ENCODE assay signal across 7 cellular contexts in genomic region chr20:47912165-47912564, GRCh38.
A peak's percentile ranks its signal among the peaks of the same experiment; 100 is the strongest.
DNase-seq lines count a peak whose midpoint lies in the region; ATAC-seq, FAIRE-seq and TF ChIP-seq lines count a peak whose summit lies in the region.
"Not testable (repeated sequence)": the region's sequence is repeated elsewhere in the genome, so short reads cannot be mapped to it uniquely, and the experiment has no call there.

No MANE protein-coding gene starts in this region.

- not testable (repeated sequence) for DNase-seq in Caco-2; RWPE1 (ENCODE audit: low spot score); astrocyte (ENCODE audit: low read depth); mesenchymal stem cell
- peak; percentile 68 for DNase-seq in HT-29 (ENCODE audit: low spot score)
- DNase-seq in foreskin keratinocyte, result peak in 1 of 2 donors; percentile 54
- peak; percentile 19 for DNase-seq in prostate gland (ENCODE audit: low spot score)

- not testable (repeated sequence) for H3K27me3 ChIP-seq in Caco-2 (replicated peaks; ENCODE audit: control insufficient read depth, insufficient read depth, low read length); astrocyte (ENCODE audit: insufficient read depth, low read length); foreskin keratinocyte; prostate gland (replicated peaks; ENCODE audit: insufficient read depth)
- H3K27me3 ChIP-seq in mesenchymal stem cell (ENCODE audit: control insufficient read depth in 1 of 2, insufficient read depth in 1 of 2, low read length in 2 of 2), result peaks cover 25 to 60% of the 10 kb centered on the region in 2 experiments

- CTCF ChIA-PET in Caco-2 (lab: Charles Lee), result interaction anchor here (0.6 kb wide), 1 partner anchor 383 kb away, joined by 3 read pairs; no protein-coding TSS in a partner anchor
- CTCF ChIA-PET in RWPE1 (lab: Yijun Ruan, JAX), result interaction anchor here (0.8 kb wide), 1 partner anchor 72 kb away, joined by 7 read pairs; no protein-coding TSS in a partner anchor

- WGBS in mesenchymal stem cell, result 93% methylated on average over 5 of the region's 8 CpGs
- 47% methylated on average over 8 of the region's 8 CpGs for WGBS in prostate gland

- TF ChIP-seq POLR2A in prostate gland (IDR thresholded peaks at IDR 0.05), result not testable (repeated sequence)

- not testable (repeated sequence) for H3K14ac ChIP-seq in mesenchymal stem cell (ENCODE audit: low read length in 2 of 2)

- not testable (repeated sequence) for H2BK12ac ChIP-seq in mesenchymal stem cell (ENCODE audit: low read length in 2 of 2)

- H3K36me3 ChIP-seq in Caco-2 (ENCODE audit: control insufficient read depth, insufficient read depth, low read length); astrocyte (ENCODE audit: insufficient read depth, low read length); mesenchymal stem cell (ENCODE audit: control insufficient read depth in 1 of 2, insufficient read depth in 2 of 2, low read depth in 1 of 2, low read length in 2 of 2); prostate gland: not testable (repeated sequence)

- H4K20me1 ChIP-seq in astrocyte (ENCODE audit: insufficient read depth, low read length), result not testable (repeated sequence)

- not testable (repeated sequence) for H3K9ac ChIP-seq in astrocyte (ENCODE audit: low read length); mesenchymal stem cell (ENCODE audit: low read length)

- H3K4me3 Mint-ChIP-seq in Caco-2 (ENCODE audit: unreplicated experiment); astrocyte (ENCODE audit: unreplicated experiment): not testable (repeated sequence)

- intact Hi-C loops in Caco-2 (cut with micrococcal nuclease; ENCODE audit: unreplicated experiment); prostate gland (cut with DNase I): not testable (repeated sequence)

- not testable (repeated sequence) for H2AFZ ChIP-seq in astrocyte (ENCODE audit: low read depth, low read length); mesenchymal stem cell (ENCODE audit: low read depth, low read length)

- H2BK120ac ChIP-seq in mesenchymal stem cell (ENCODE audit: low read depth, low read length), result not testable (repeated sequence)

- peak overlapping the region; percentile 95 for H3K27ac ChIP-seq in RWPE1
- H3K27ac ChIP-seq in astrocyte (ENCODE audit: low read depth, low read length); mesenchymal stem cell (ENCODE audit: low read length, poor library complexity, severe bottlenecking); prostate gland: not testable (repeated sequence)
- peak overlapping the region; percentile 64 for H3K27ac ChIP-seq in foreskin keratinocyte

- not testable (repeated sequence) for H4K91ac ChIP-seq in mesenchymal stem cell (ENCODE audit: low read length)

- not testable (repeated sequence) for H2AK5ac ChIP-seq in mesenchymal stem cell (ENCODE audit: low read length, severe bottlenecking)

- not testable (repeated sequence) for BruUV-seq in Caco-2 (replicated peaks; lab: Mats Ljungman, UMichigan)

- not testable (repeated sequence) for H3K4ac ChIP-seq in mesenchymal stem cell (ENCODE audit: low read depth in 1 of 2, low read length in 2 of 2)

- peaks cover 28% of the 10 kb centered on the region for H3K4me1 Mint-ChIP-seq in Caco-2 (ENCODE audit: low read depth, unreplicated experiment)
- peaks cover 12% of the 10 kb centered on the region for H3K4me1 Mint-ChIP-seq in astrocyte (ENCODE audit: low read depth, unreplicated experiment)

- not testable (repeated sequence) for H3K27me3 Mint-ChIP-seq in Caco-2 (ENCODE audit: insufficient read depth, unreplicated experiment)
- H3K27me3 Mint-ChIP-seq in astrocyte (ENCODE audit: low read depth, unreplicated experiment), result peaks cover 20% of the 10 kb centered on the region

- H4K8ac ChIP-seq in mesenchymal stem cell (ENCODE audit: low read length), result not testable (repeated sequence)

- H3K9me3 ChIP-seq in Caco-2, result peaks cover 14% of the 10 kb centered on the region
- H3K9me3 ChIP-seq in astrocyte (ENCODE audit: insufficient read depth, low read depth, low read length); mesenchymal stem cell (ENCODE audit: control insufficient read depth, low read length); prostate gland: not testable (repeated sequence)

- H3K27ac Mint-ChIP-seq in Caco-2 (ENCODE audit: unreplicated experiment) (peak overlapping the region; percentile 52), astrocyte (ENCODE audit: unreplicated experiment) (peak overlapping the region; percentile 31)

- H3K23ac ChIP-seq in mesenchymal stem cell (ENCODE audit: low read length in 2 of 2), result not testable (repeated sequence)

- not testable (repeated sequence) for FAIRE-seq in astrocyte (lab: Jason Lieb, UNC)

- not testable (repeated sequence) for H3K79me1 ChIP-seq in mesenchymal stem cell (replicated peaks; ENCODE audit: low read length, poor library complexity, severe bottlenecking)

- not testable (repeated sequence) for H3K36me3 Mint-ChIP-seq in Caco-2 (ENCODE audit: insufficient read depth, unreplicated experiment); astrocyte (ENCODE audit: low read depth, unreplicated experiment)

- H3K4me2 ChIP-seq in astrocyte (ENCODE audit: low read length); mesenchymal stem cell (ENCODE audit: low read length, poor library complexity, severe bottlenecking): not testable (repeated sequence)

- H3K79me2 ChIP-seq in astrocyte (ENCODE audit: insufficient read depth, low read length), result not testable (repeated sequence)

- H2BK15ac ChIP-seq in mesenchymal stem cell (ENCODE audit: low read depth, poor library complexity, severe bottlenecking), result peak overlapping the region; percentile 48

- not testable (repeated sequence) for TF ChIP-seq CTCF in Caco-2 (IDR thresholded peaks at IDR 0.05; ENCODE audit: insufficient read depth in 1 of 2, low read depth in 1 of 2, low read length in 1 of 2, severe bottlenecking in 1 of 2, unreplicated experiment in 1 of 2); RWPE1 (conservative IDR thresholded peaks at IDR 0.05; ENCODE audit: low read depth); astrocyte (IDR thresholded peaks at IDR 0.05; ENCODE audit: insufficient read depth, low read depth, low read length); foreskin keratinocyte (conservative IDR thresholded peaks at IDR 0.05); prostate gland (IDR thresholded peaks at IDR 0.05)

- not testable (repeated sequence) for H3K4me1 ChIP-seq in Caco-2; astrocyte (ENCODE audit: insufficient read depth, low read length); mesenchymal stem cell (ENCODE audit: control insufficient read depth, insufficient read depth, low read depth, low read length); prostate gland (replicated peaks)
- H3K4me1 ChIP-seq in foreskin keratinocyte, result peaks cover 35% of the 10 kb centered on the region

- POLR2A ChIA-PET in Caco-2 (lab: Charles Lee); RWPE1 (lab: Yijun Ruan, JAX; ENCODE audit: low non-redundant PET): not testable (repeated sequence)

- not testable (repeated sequence) for H3K4me3 ChIP-seq in Caco-2 (ENCODE audit: low read depth, low read length); astrocyte (ENCODE audit: insufficient read depth, low read depth, low read length); mesenchymal stem cell (ENCODE audit: insufficient read depth in 1 of 2, low read depth in 1 of 2, low read length in 2 of 2); prostate gland

- ATAC-seq in foreskin keratinocyte, result peak; percentile 47

- peak overlapping the region in 1 of 2 experiments; percentile 33 for H3K18ac ChIP-seq in mesenchymal stem cell (ENCODE audit: low read depth in 1 of 2, low read length in 2 of 2)

- H2BK5ac ChIP-seq in mesenchymal stem cell (ENCODE audit: low read depth, low read length, poor library complexity, severe bottlenecking), result not testable (repeated sequence)

- H3K9me3 Mint-ChIP-seq in Caco-2 (ENCODE audit: unreplicated experiment), result peaks cover 24% of the 10 kb centered on the region
- peaks cover 12% of the 10 kb centered on the region for H3K9me3 Mint-ChIP-seq in astrocyte (ENCODE audit: unreplicated experiment)
